Comparison of ENCODE assay signal across 20 cellular contexts in the genomic region with DNA sequence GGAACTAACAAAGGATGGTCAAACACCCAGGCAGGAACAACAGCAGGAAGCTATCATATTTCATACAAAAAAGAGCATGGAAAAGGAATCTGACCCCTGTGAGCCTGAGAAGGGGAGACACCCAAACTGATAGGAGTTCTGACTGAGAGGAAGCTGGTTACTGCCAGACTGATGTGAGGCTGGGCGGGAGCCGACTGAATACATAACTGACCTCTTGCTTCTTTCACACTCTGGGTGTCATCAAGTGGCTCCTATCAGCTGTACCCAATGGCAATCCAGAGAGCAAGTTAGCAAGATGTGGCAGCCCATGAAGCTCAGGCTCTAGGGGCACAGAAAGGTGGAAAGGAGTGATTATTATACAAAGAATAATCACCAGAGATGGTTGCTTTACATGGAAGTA.
"Had no signal": no experiment of that assay in that cellular context is flagged by ENCODE, and none has a peak within 500 bp of the region (broad histone marks: within the 10 kb centered on the region; RNA-seq: fewer than 3 reads in every experiment).

No MANE protein-coding gene starts in this region.

- H3K9me3 ChIP-seq: ascending aorta, esophagus muscularis mucosa, gastroesophageal sphincter, heart left ventricle, left ventricle myocardium inferior, right atrium auricular region, stomach, testis, upper lobe of left lung had no signal

- DNase-seq: activated CD4-positive, alpha-beta T cell treated with anti-CD3 and anti-CD28 coated beads for 36 hours; activated CD4-positive, alpha-beta T cell treated with anti-CD3 and anti-CD28 coated beads, Interleukin-2, amount 50 U/mL, for 48 hours; activated gamma-delta T cell; cortex of kidney; effector CD8-positive, alpha-beta T cell; heart left ventricle; immature natural killer cell; kidney glomerular epithelial cell; left ventricle myocardium inferior; mammary epithelial cell; stomach; T-helper 17 cell; testis; upper lobe of left lung had no signal

- FAIRE-seq: endothelial cell of umbilical vein, TTC549 had no signal

- H3K27ac ChIP-seq: ascending aorta, esophagus muscularis mucosa, gastroesophageal sphincter, heart left ventricle, left ventricle myocardium inferior, right atrium auricular region, stomach, testis, upper lobe of left lung had no signal

- H3K27me3 ChIP-seq: ascending aorta, esophagus muscularis mucosa, gastroesophageal sphincter, heart left ventricle, right atrium auricular region, stomach, testis, upper lobe of left lung had no signal

- H3K4me3 ChIP-seq: ascending aorta, esophagus muscularis mucosa, gastroesophageal sphincter, heart left ventricle, left ventricle myocardium inferior, right atrium auricular region, stomach, testis, upper lobe of left lung had no signal

- H3K4me1 ChIP-seq: ascending aorta, esophagus muscularis mucosa, gastroesophageal sphincter, heart left ventricle, left ventricle myocardium inferior, right atrium auricular region, stomach, testis, upper lobe of left lung had no signal

- H3K36me3 ChIP-seq: ascending aorta, esophagus muscularis mucosa, gastroesophageal sphincter, heart left ventricle, left ventricle myocardium inferior, right atrium auricular region, stomach, upper lobe of left lung had no signal

- ATAC-seq: activated CD4-positive, alpha-beta T cell treated with anti-CD3 and anti-CD28 coated beads for 36 hours; gastroesophageal sphincter; heart left ventricle; T-helper 17 cell had no signal
